In genomic region chr14:61501714-61502458, GRCh38 we compare ENCODE assay signal across 17 cellular contexts.
DNase-seq lines count a peak whose midpoint lies in the region; ATAC-seq and TF ChIP-seq lines count a peak whose summit lies in the region.
"Had no signal": no experiment of that assay in that cellular context is flagged by ENCODE, and none has a peak within 500 bp of the region (broad histone marks: within the 10 kb centered on the region; RNA-seq: fewer than 3 reads in every experiment).

No MANE protein-coding gene starts in this region.

- TF ChIP-seq CTCF in WTC11 (IDR thresholded peaks at IDR 0.05) = no peak

- no peaks in the 10 kb centered on the region for H4K20me1 ChIP-seq in BLaER1

- H3K4me1 Mint-ChIP-seq in WTC11 = peaks cover 76% of the 10 kb centered on the region

- POLR2A ChIA-PET in WTC11 (lab: Charles Lee) = interaction anchor here (0.7 to 1.8 kb wide), 13 partner anchors 9 to 310 kb away, joined by 3 to 11 read pairs (median 5); partner anchors contain the start of genes HIF1A and SYT16

- no peak overlapping the region for H4K91ac ChIP-seq in mesenchymal stem cell (ENCODE audit: low read length)

- H3K36me3 ChIP-seq in BLaER1 = peaks cover 19% of the 10 kb centered on the region
- no peaks in the 10 kb centered on the region for H3K36me3 ChIP-seq in iPS-18a (ENCODE audit: control insufficient read depth, low read depth, low read length)
- H3K36me3 ChIP-seq in mesenchymal stem cell (ENCODE audit: control insufficient read depth in 1 of 2, insufficient read depth in 2 of 2, low read depth in 1 of 2, low read length in 2 of 2) = no peaks in the 10 kb centered on the region
- H3K36me3 ChIP-seq: right lobe of liver, upper lobe of left lung had no signal

- peaks cover 66% of the 10 kb centered on the region for H3K4me1 ChIP-seq in BLaER1
- peaks cover 46% of the 10 kb centered on the region for H3K4me1 ChIP-seq in iPS-18a (ENCODE audit: control insufficient read depth, low read depth, low read length)
- peaks cover 4% of the 10 kb centered on the region for H3K4me1 ChIP-seq in mesenchymal stem cell (ENCODE audit: control insufficient read depth, insufficient read depth, low read depth, low read length)

- H3K4me3 ChIP-seq in BLaER1 = no peak overlapping the region
- H3K4me3 ChIP-seq in iPS-18a (ENCODE audit: low read length) = no peak overlapping the region
- H3K4me3 ChIP-seq in mesenchymal stem cell (ENCODE audit: insufficient read depth in 1 of 2, low read depth in 1 of 2, low read length in 2 of 2) = no peak overlapping the region
- H3K4me3 ChIP-seq: heart right ventricle, right lobe of liver, upper lobe of left lung had no signal

- H2AFZ ChIP-seq in mesenchymal stem cell (ENCODE audit: low read depth, low read length) = no peak overlapping the region

- CTCF ChIA-PET in WTC11 (lab: Charles Lee) = interaction anchor here (0.6 to 0.8 kb wide), 3 partner anchors 24 to 218 kb away, joined by 3 to 4 read pairs (median 3); no protein-coding TSS in a partner anchor

- no peak overlapping the region for H4K8ac ChIP-seq in mesenchymal stem cell (ENCODE audit: low read length)

- peak overlapping the region; percentile 99 for H3K27ac Mint-ChIP-seq in WTC11

- H3K27me3 ChIP-seq in BLaER1 (no peaks in the 10 kb centered on the region), iPS-18a (ENCODE audit: control insufficient read depth, insufficient read depth, low read length) (no peaks in the 10 kb centered on the region), mesenchymal stem cell (ENCODE audit: control insufficient read depth in 1 of 2, insufficient read depth in 1 of 2, low read length in 2 of 2) (no peaks in the 10 kb centered on the region)
- H3K27me3 ChIP-seq: heart right ventricle, right lobe of liver, upper lobe of left lung had no signal

- H2BK120ac ChIP-seq in mesenchymal stem cell (ENCODE audit: low read depth, low read length) = no peak overlapping the region

- H3K9ac ChIP-seq in BLaER1 (peak overlapping the region; percentile 77), iPS-18a (ENCODE audit: low read length) (peak overlapping the region; percentile 12), mesenchymal stem cell (ENCODE audit: low read length) (no peak overlapping the region)
- H3K9ac ChIP-seq: SK-N-SH had no signal

- no peak overlapping the region for H3K4me3 Mint-ChIP-seq in WTC11

- H3K4ac ChIP-seq in mesenchymal stem cell (ENCODE audit: low read depth in 1 of 2, low read length in 2 of 2) = no peak overlapping the region

- TF ChIP-seq POLR2A in GM15510 (IDR thresholded peaks at IDR 0.05; ENCODE audit: borderline replicate concordance, extremely low read depth, insufficient read length) = peak; percentile 22

- no peaks in the 10 kb centered on the region for H3K36me3 Mint-ChIP-seq in WTC11

- peaks cover 5% of the 10 kb centered on the region; the same call in 1 of the 2 replicates for H3K9me3 Mint-ChIP-seq in WTC11

- peak overlapping the region; percentile 80 for H3K4me2 ChIP-seq in BLaER1
- no peak overlapping the region for H3K4me2 ChIP-seq in mesenchymal stem cell (ENCODE audit: low read length, poor library complexity, severe bottlenecking)
- H3K4me2 ChIP-seq: SK-N-SH had no signal

- H3K18ac ChIP-seq in mesenchymal stem cell (ENCODE audit: low read depth in 1 of 2, low read length in 2 of 2) = no peak overlapping the region

- no peak overlapping the region for H3K23ac ChIP-seq in mesenchymal stem cell (ENCODE audit: low read length in 2 of 2)

- peak; percentile 22 for ATAC-seq in WTC11
- ATAC-seq: heart right ventricle had no signal

- H2AK5ac ChIP-seq in mesenchymal stem cell (ENCODE audit: low read length, severe bottlenecking) = no peak overlapping the region

- no peak overlapping the region for H2BK15ac ChIP-seq in mesenchymal stem cell (ENCODE audit: low read depth, poor library complexity, severe bottlenecking)

- H2BK5ac ChIP-seq in mesenchymal stem cell (ENCODE audit: low read depth, low read length, poor library complexity, severe bottlenecking) = no peak overlapping the region

- H2BK12ac ChIP-seq in mesenchymal stem cell (ENCODE audit: low read length in 2 of 2) = no peak overlapping the region

- H3K9me3 ChIP-seq in BLaER1 = no peaks in the 10 kb centered on the region
- H3K9me3 ChIP-seq in iPS-18a (ENCODE audit: control insufficient read depth, low read depth, low read length) = no peaks in the 10 kb centered on the region
- H3K9me3 ChIP-seq in mesenchymal stem cell (ENCODE audit: control insufficient read depth, low read length) = no peaks in the 10 kb centered on the region
- H3K9me3 ChIP-seq: heart right ventricle, right lobe of liver, SK-N-SH, upper lobe of left lung had no signal

- no peak for DNase-seq in WTC11 (ENCODE audit: low spot score)
- no peak for DNase-seq in cardiac septum (ENCODE audit: low spot score)
- no peak for DNase-seq in mucosa of gallbladder (ENCODE audit: low spot score)
- DNase-seq in effector CD4-positive, alpha-beta T cell = no peak
- DNase-seq in mesenchymal stem cell = no peak
- DNase-seq: aorta, C1 segment of cervical spinal cord, heart right ventricle, NCI-H1092, NCI-H69, right lobe of liver, SK-N-SH, upper lobe of left lung had no signal

- 86% methylated on average over 5 of the region's 6 CpGs for WGBS in mesenchymal stem cell

- H3K27ac ChIP-seq in BLaER1 = peak overlapping the region; percentile 92
- H3K27ac ChIP-seq in iPS-18a (ENCODE audit: low read length) = peak overlapping the region; percentile 65
- H3K27ac ChIP-seq in mesenchymal stem cell (ENCODE audit: low read length, poor library complexity, severe bottlenecking) = no peak overlapping the region
- H3K27ac ChIP-seq: HL-60 had no signal

- H3K14ac ChIP-seq in mesenchymal stem cell (ENCODE audit: low read length in 2 of 2) = no peak overlapping the region

- intact Hi-C loops in cardiac septum (cut with DNase I) = no loop called here

- H3K79me1 ChIP-seq in mesenchymal stem cell (replicated peaks; ENCODE audit: low read length, poor library complexity, severe bottlenecking) = no peaks in the 10 kb centered on the region

- H3K27me3 Mint-ChIP-seq in WTC11 (ENCODE audit: low read depth) = no peaks in the 10 kb centered on the region

TF ChIP-seq in WTC11, 78 proteins besides CTCF, POLR2A, EP300 and RAD21 (continues in another document):
- no peak for TF ChIP-seq ZNF425 (CRISPR knock-in tag; conservative IDR thresholded peaks at IDR 0.05)
- TF ChIP-seq EMX1 (CRISPR knock-in tag; IDR thresholded peaks at IDR 0.05) = peak; percentile 84; the same call in 1 of the 2 replicates
- 0 out of 2 replicates have a peak, but pooled peaks have one; percentile 78 for TF ChIP-seq PRRX2 (CRISPR knock-in tag; IDR thresholded peaks at IDR 0.05)
- 0 out of 2 replicates have a peak, but pooled peaks have one; percentile 55 for TF ChIP-seq NFATC4 (CRISPR knock-in tag; IDR thresholded peaks at IDR 0.05)
- no peak for TF ChIP-seq ZNF396 (CRISPR knock-in tag; IDR thresholded peaks at IDR 0.05; ENCODE audit: borderline replicate concordance)
- no peak for TF ChIP-seq ZNF416 (CRISPR knock-in tag; IDR thresholded peaks at IDR 0.05)
- no peak for TF ChIP-seq GABPB1 (CRISPR knock-in tag; IDR thresholded peaks at IDR 0.05)
- no peak for TF ChIP-seq CDX4 (CRISPR knock-in tag; IDR thresholded peaks at IDR 0.05; ENCODE audit: borderline replicate concordance)
- TF ChIP-seq, protein P1, sequence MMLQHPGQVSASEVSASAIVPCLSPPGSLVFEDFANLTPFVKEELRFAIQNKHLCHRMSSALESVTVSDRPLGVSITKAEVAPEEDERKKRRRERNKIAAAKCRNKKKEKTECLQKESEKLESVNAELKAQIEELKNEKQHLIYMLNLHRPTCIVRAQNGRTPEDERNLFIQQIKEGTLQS (CRISPR knock-in tag; conservative IDR thresholded peaks at IDR 0.05) = no peak
- no peak for TF ChIP-seq FOXJ3 (CRISPR knock-in tag; IDR thresholded peaks at IDR 0.05; ENCODE audit: borderline replicate concordance)
- no peak for TF ChIP-seq GTF2I (CRISPR knock-in tag; conservative IDR thresholded peaks at IDR 0.05)
